ENCODE assay signal across 19 cellular contexts in the genomic region with DNA sequence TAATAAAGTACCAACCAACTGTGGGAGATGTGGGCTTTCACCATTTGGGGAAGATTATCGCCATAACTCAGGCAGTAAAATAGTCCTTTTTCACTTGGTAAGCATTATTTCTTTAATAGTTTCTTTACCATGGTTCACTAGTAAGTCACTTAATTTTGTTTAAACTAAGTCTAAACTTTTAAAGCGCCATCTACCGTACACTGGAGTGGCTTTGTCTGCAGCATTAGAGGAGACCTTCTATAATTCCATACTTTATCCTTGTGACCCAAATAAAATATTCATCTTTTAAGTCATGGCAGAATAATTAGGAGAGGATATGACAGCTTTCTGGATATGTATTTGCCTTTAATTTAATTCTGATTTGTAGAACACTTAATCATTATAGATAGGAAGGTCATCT.
"Had no signal": no experiment of that assay in that cellular context is flagged by ENCODE, and none has a peak within 500 bp of the region (broad histone marks: within the 10 kb centered on the region; RNA-seq: fewer than 3 reads in every experiment).

No MANE protein-coding gene starts in this region.

- H2AFZ ChIP-seq: neural progenitor cell had no signal

- H3K9me3 ChIP-seq: colonic mucosa, gastrocnemius medialis, tibial artery had no signal

- ATAC-seq: activated CD4-positive, CD25-positive, alpha-beta regulatory T cell treated with anti-CD3 and anti-CD28 coated beads, Interleukin-2, amount 50 U/mL, for 24 hours; activated T-cell treated with anti-CD3 and anti-CD28 coated beads, Interleukin-2, amount 50 U/mL, for 4 hours; gastrocnemius medialis; heart left ventricle; naive thymus-derived CD4-positive, alpha-beta T cell had no signal

- DNase-seq: activated CD4-positive, alpha-beta T cell treated with anti-CD3 and anti-CD28 coated beads, Interleukin-2, amount 50 U/mL, for 1 hour; activated CD8-positive, alpha-beta memory T cell treated with anti-CD3 and anti-CD28 coated beads, Interleukin-2, amount 50 U/mL, for 4 hours; activated effector memory CD4-positive, alpha-beta T cell treated with anti-CD3 and anti-CD28 coated beads, Interleukin-2, amount 50 U/mL, for 16 hours; activated naive CD4-positive, alpha-beta T cell treated with anti-CD3 and anti-CD28 coated beads, Interleukin-2, amount 50 U/mL, for 16 hours; activated T-cell treated with anti-CD3 and anti-CD28 coated beads, Interleukin-2, amount 50 U/mL, for 4 hours; aorta; brain microvascular endothelial cell; colonic mucosa; erythroblast; gastrocnemius medialis; heart left ventricle; immature natural killer cell; mesendoderm; naive thymus-derived CD4-positive, alpha-beta T cell; stimulated activated naive CD4-positive, alpha-beta T cell treated with Interleukin-2 at 50 U/mL for 16 hours; substantia nigra; tibial artery had no signal

- H3K27me3 ChIP-seq: brain microvascular endothelial cell, colonic mucosa, gastrocnemius medialis, heart left ventricle, neural progenitor cell, tibial artery had no signal

- H3K27ac ChIP-seq: brain microvascular endothelial cell, colonic mucosa, gastrocnemius medialis, heart left ventricle, neural progenitor cell, tibial artery had no signal

- H3K4me3 ChIP-seq: colonic mucosa, gastrocnemius medialis, heart left ventricle, neural progenitor cell, tibial artery had no signal

- H3K36me3 ChIP-seq: brain microvascular endothelial cell, colonic mucosa, gastrocnemius medialis, heart left ventricle, neural progenitor cell, tibial artery had no signal

- H3K4me1 ChIP-seq: colonic mucosa, gastrocnemius medialis, heart left ventricle, neural progenitor cell, tibial artery had no signal

- H3K9ac ChIP-seq: neural progenitor cell had no signal

- H3K4me2 ChIP-seq: neural progenitor cell had no signal
